ENCODE assay signal across 12 cellular contexts in genomic region chr15:42107483-42107882, GRCh38. TPM values are rescaled to one million over a fixed set of nuclear protein-coding genes. Genes with fewer than 3 reads are reported as not detected.
A peak's percentile ranks its signal among the peaks of the same experiment; 100 is the strongest.
DNase-seq lines count a peak whose midpoint lies in the region; ATAC-seq and TF ChIP-seq lines count a peak whose summit lies in the region.
"Had no signal": no experiment of that assay in that cellular context is flagged by ENCODE, and none has a peak within 500 bp of the region (broad histone marks: within the 10 kb centered on the region; RNA-seq: fewer than 3 reads in every experiment).

No MANE protein-coding gene starts in this region.

- POLR2A ChIA-PET in activated CD8-positive, alpha-beta T cell treated with anti-CD3 and anti-CD28 coated beads for 36 hours (lab: Charles Lee): no interaction called here
- POLR2A ChIA-PET in activated CD8-positive, alpha-beta T cell treated with anti-CD3 and anti-CD28 coated beads, Interleukin-2, amount 10 ng/mL, durations not matched to agents 7 days and 5 days (lab: Charles Lee): no interaction called here

- TF ChIP-seq POLR2A in body of pancreas (IDR thresholded peaks at IDR 0.05): no peak

- intact Hi-C loops in activated CD8-positive, alpha-beta T cell treated with anti-CD3 and anti-CD28 coated beads for 36 hours (cut with micrococcal nuclease): no loop called here
- intact Hi-C loops in body of pancreas (cut with DNase I): no loop called here

- no peak overlapping the region for H3K27ac Mint-ChIP-seq in activated CD8-positive, alpha-beta T cell treated with anti-CD3 and anti-CD28 coated beads for 36 hours
- H3K27ac Mint-ChIP-seq in activated CD8-positive, alpha-beta T cell treated with anti-CD3 and anti-CD28 coated beads, Interleukin-2, amount 10 ng/mL, durations not matched to agents 7 days and 5 days: no peak overlapping the region
- H3K27ac Mint-ChIP-seq in stimulated activated effector memory CD8-positive, alpha-beta T cell treated with anti-CD3 and anti-CD28 coated beads, Interleukin-12 subunit alpha, Interleukin-12 subunit beta, amount 100 ng/mL, for 72 hours: no peak overlapping the region
- H3K27ac Mint-ChIP-seq: nephron had no signal

- H3K4me3 ChIP-seq in body of pancreas: no peak overlapping the region

- H3K9me3 Mint-ChIP-seq in activated CD8-positive, alpha-beta T cell treated with anti-CD3 and anti-CD28 coated beads for 36 hours: peaks cover 1% of the 10 kb centered on the region
- H3K9me3 Mint-ChIP-seq in activated CD8-positive, alpha-beta T cell treated with anti-CD3 and anti-CD28 coated beads, Interleukin-2, amount 10 ng/mL, durations not matched to agents 7 days and 5 days (ENCODE audit: insufficient read depth): no peaks in the 10 kb centered on the region
- H3K9me3 Mint-ChIP-seq in stimulated activated effector memory CD8-positive, alpha-beta T cell treated with anti-CD3 and anti-CD28 coated beads, Interleukin-12 subunit alpha, Interleukin-12 subunit beta, amount 100 ng/mL, for 72 hours: no peaks in the 10 kb centered on the region

- CTCF ChIA-PET in activated CD8-positive, alpha-beta T cell treated with anti-CD3 and anti-CD28 coated beads for 36 hours (lab: Charles Lee): interaction anchor here (1.1 to 1.8 kb wide), 3 partner anchors 23 to 30 kb away, joined by 3 to 5 read pairs (median 3); no protein-coding TSS in a partner anchor
- CTCF ChIA-PET in activated CD8-positive, alpha-beta T cell treated with anti-CD3 and anti-CD28 coated beads, Interleukin-2, amount 10 ng/mL, durations not matched to agents 7 days and 5 days (lab: Charles Lee): interaction anchor here (1.2 kb wide), 2 partner anchors 21 to 27 kb away, joined by 3 to 4 read pairs; no protein-coding TSS in a partner anchor

- H3K9me3 ChIP-seq in body of pancreas: no peaks in the 10 kb centered on the region

- H3K4me1 ChIP-seq in body of pancreas: peaks cover 5% of the 10 kb centered on the region
- H3K4me1 ChIP-seq: foreskin keratinocyte had no signal

- ATAC-seq in activated CD8-positive, alpha-beta T cell treated with anti-CD3 and anti-CD28 coated beads for 36 hours: peak; percentile 83
- ATAC-seq in activated CD8-positive, alpha-beta T cell treated with anti-CD3 and anti-CD28 coated beads, Interleukin-2, amount 10 ng/mL, durations not matched to agents 7 days and 5 days: no peak
- ATAC-seq in body of pancreas: no peak
- ATAC-seq in stimulated activated effector memory CD8-positive, alpha-beta T cell treated with anti-CD3 and anti-CD28 coated beads, Interleukin-12 subunit alpha, Interleukin-12 subunit beta, amount 100 ng/mL, for 72 hours: peak; percentile 91
- ATAC-seq in GM21367 (IDR thresholded peaks at IDR 0.05; ENCODE audit: unreplicated experiment): no peak
- ATAC-seq: foreskin keratinocyte had no signal

- TF ChIP-seq CTCF in activated CD8-positive, alpha-beta T cell treated with anti-CD3 and anti-CD28 coated beads for 36 hours (IDR thresholded peaks at IDR 0.05): no peak
- TF ChIP-seq CTCF in body of pancreas (IDR thresholded peaks at IDR 0.05): no peak

- H3K36me3 ChIP-seq in body of pancreas (replicated peaks in 1 of 2; ENCODE audit: insufficient read depth in 1 of 2, low read depth in 2 of 2): no peaks in the 10 kb centered on the region

- H3K4me3 Mint-ChIP-seq in activated CD8-positive, alpha-beta T cell treated with anti-CD3 and anti-CD28 coated beads for 36 hours: no peak overlapping the region
- no peak overlapping the region for H3K4me3 Mint-ChIP-seq in activated CD8-positive, alpha-beta T cell treated with anti-CD3 and anti-CD28 coated beads, Interleukin-2, amount 10 ng/mL, durations not matched to agents 7 days and 5 days
- H3K4me3 Mint-ChIP-seq in stimulated activated effector memory CD8-positive, alpha-beta T cell treated with anti-CD3 and anti-CD28 coated beads, Interleukin-12 subunit alpha, Interleukin-12 subunit beta, amount 100 ng/mL, for 72 hours: no peak overlapping the region
- H3K4me3 Mint-ChIP-seq: nephron had no signal

- H3K27me3 ChIP-seq in body of pancreas: no peaks in the 10 kb centered on the region
- H3K27me3 ChIP-seq: foreskin keratinocyte had no signal

- DNase-seq in activated CD8-positive, alpha-beta T cell treated with anti-CD3 and anti-CD28 coated beads for 36 hours: peak; percentile 51
- no peak for DNase-seq in activated CD8-positive, alpha-beta T cell treated with anti-CD3 and anti-CD28 coated beads, Interleukin-2, amount 10 ng/mL, durations not matched to agents 7 days and 5 days
- peak; percentile 21 for DNase-seq in NCI-H345 treated with DMSO at 0.1 percent for 48 hours (lab: John Stamatoyannopoulos, UW; ENCODE audit: unreplicated experiment)
- peak in 3 of 4 donors; percentile 31 to 68 (median 41) for DNase-seq in body of pancreas
- peak in 1 of 2 donors; percentile 48 for DNase-seq in stimulated activated effector memory CD8-positive, alpha-beta T cell treated with anti-CD3 and anti-CD28 coated beads, Interleukin-12 subunit alpha, Interleukin-12 subunit beta, amount 100 ng/mL, for 72 hours (ENCODE audit: low spot score in 2 of 2)
- no peak for DNase-seq in kidney glomerular epithelial cell (lab: John Stamatoyannopoulos, UW)
- no peak for DNase-seq in A172 (ENCODE audit: low spot score)
- DNase-seq: foreskin keratinocyte had no signal

- no peak overlapping the region for H3K27ac ChIP-seq in body of pancreas
- H3K27ac ChIP-seq: C4-2B, foreskin keratinocyte had no signal

- H3K27me3 Mint-ChIP-seq in activated CD8-positive, alpha-beta T cell treated with anti-CD3 and anti-CD28 coated beads for 36 hours: peaks cover 9% of the 10 kb centered on the region
- H3K27me3 Mint-ChIP-seq in activated CD8-positive, alpha-beta T cell treated with anti-CD3 and anti-CD28 coated beads, Interleukin-2, amount 10 ng/mL, durations not matched to agents 7 days and 5 days (ENCODE audit: low read depth): peaks cover 30% of the 10 kb centered on the region

- 10 to 17% methylated on average over 8 of the region's 8 CpGs for WGBS in body of pancreas, 2 donors

- no peaks in the 10 kb centered on the region for H3K36me3 Mint-ChIP-seq in activated CD8-positive, alpha-beta T cell treated with anti-CD3 and anti-CD28 coated beads for 36 hours (ENCODE audit: low read depth)
- H3K36me3 Mint-ChIP-seq in activated CD8-positive, alpha-beta T cell treated with anti-CD3 and anti-CD28 coated beads, Interleukin-2, amount 10 ng/mL, durations not matched to agents 7 days and 5 days (ENCODE audit: low read depth): no peaks in the 10 kb centered on the region
- no peaks in the 10 kb centered on the region for H3K36me3 Mint-ChIP-seq in stimulated activated effector memory CD8-positive, alpha-beta T cell treated with anti-CD3 and anti-CD28 coated beads, Interleukin-12 subunit alpha, Interleukin-12 subunit beta, amount 100 ng/mL, for 72 hours

- H3K4me1 Mint-ChIP-seq in activated CD8-positive, alpha-beta T cell treated with anti-CD3 and anti-CD28 coated beads for 36 hours (ENCODE audit: low read depth): peaks cover 7% of the 10 kb centered on the region
- H3K4me1 Mint-ChIP-seq in activated CD8-positive, alpha-beta T cell treated with anti-CD3 and anti-CD28 coated beads, Interleukin-2, amount 10 ng/mL, durations not matched to agents 7 days and 5 days (ENCODE audit: low read depth): peaks cover 23% of the 10 kb centered on the region
- peaks cover 6% of the 10 kb centered on the region for H3K4me1 Mint-ChIP-seq in stimulated activated effector memory CD8-positive, alpha-beta T cell treated with anti-CD3 and anti-CD28 coated beads, Interleukin-12 subunit alpha, Interleukin-12 subunit beta, amount 100 ng/mL, for 72 hours

RNA-seq across cellular contexts. Expression of gene PLA2G4D, which starts 13.1 kb away (rescaled TPM):
- not detected for total RNA-seq in activated CD8-positive, alpha-beta T cell treated with anti-CD3 and anti-CD28 coated beads for 36 hours
- not detected for total RNA-seq in activated CD8-positive, alpha-beta T cell treated with anti-CD3 and anti-CD28 coated beads, Interleukin-2, amount 10 ng/mL, durations not matched to agents 7 days and 5 days
- not detected for total RNA-seq in body of pancreas
- total RNA-seq in A172 (2014; rRNA removed; shearing (Covaris generic)): not detected in 2 replicates
- total RNA-seq: SK-MEL-5 had no signal

RNA-seq across cellular contexts. Expression of gene PLA2G4F, which starts 49.0 kb away (rescaled TPM):
- not detected for total RNA-seq in activated CD8-positive, alpha-beta T cell treated with anti-CD3 and anti-CD28 coated beads for 36 hours
- not detected for total RNA-seq in activated CD8-positive, alpha-beta T cell treated with anti-CD3 and anti-CD28 coated beads, Interleukin-2, amount 10 ng/mL, durations not matched to agents 7 days and 5 days
- 1 to 10 TPM; 1.6 to 2.0 TPM for total RNA-seq in body of pancreas
- total RNA-seq in A172 (2014; rRNA removed; shearing (Covaris generic)): not detected in 2 replicates
- total RNA-seq: SK-MEL-5 had no signal

Comparison
In these comparisons a context has a peak if more than half of its experiments do, and no peak if none do; other contexts are left out.
1. ATAC-seq: peak in activated CD8-positive, alpha-beta T cell treated with anti-CD3 and anti-CD28 coated beads for 36 hours (single experiment) and stimulated activated effector memory CD8-positive, alpha-beta T cell treated with anti-CD3 and anti-CD28 coated beads, Interleukin-12 subunit alpha, Interleukin-12 subunit beta, amount 100 ng/mL, for 72 hours (single experiment); none in activated CD8-positive, alpha-beta T cell treated with anti-CD3 and anti-CD28 coated beads, Interleukin-2, amount 10 ng/mL, durations not matched to agents 7 days and 5 days (single experiment), body of pancreas (single experiment) and GM21367 (single experiment).
2. DNase-seq: peak in activated CD8-positive, alpha-beta T cell treated with anti-CD3 and anti-CD28 coated beads for 36 hours (single experiment), NCI-H345 treated with DMSO at 0.1 percent for 48 hours (single experiment) and body of pancreas (3 of 4); none in activated CD8-positive, alpha-beta T cell treated with anti-CD3 and anti-CD28 coated beads, Interleukin-2, amount 10 ng/mL, durations not matched to agents 7 days and 5 days (single experiment), kidney glomerular epithelial cell (single experiment) and A172 (single experiment).